Comparison of ENCODE assay signal across 20 cellular contexts in genomic region chr16:84475643-84476240, GRCh38. TPM values are rescaled to one million over a fixed set of nuclear protein-coding genes. Genes with fewer than 3 reads are reported as not detected.
DNase-seq lines count a peak whose midpoint lies in the region; TF ChIP-seq lines count a peak whose summit lies in the region.
"Had no signal": no experiment of that assay in that cellular context is flagged by ENCODE, and none has a peak within 500 bp of the region (broad histone marks: within the 10 kb centered on the region; RNA-seq: fewer than 3 reads in every experiment).

No MANE protein-coding gene starts in this region.

- H3K4me1 ChIP-seq in Caco-2 = peaks cover 9% of the 10 kb centered on the region
- H3K4me1 ChIP-seq: pancreas had no signal

- H3K4me1 Mint-ChIP-seq in Caco-2 (ENCODE audit: low read depth, unreplicated experiment) = peaks cover 12% of the 10 kb centered on the region
- H3K4me1 Mint-ChIP-seq in osteocyte (ENCODE audit: unreplicated experiment) = peaks cover 2% of the 10 kb centered on the region
- H3K4me1 Mint-ChIP-seq: memory B cell had no signal

- CTCF ChIA-PET in Caco-2 (lab: Charles Lee) = interaction anchor here (0.6 kb wide), 1 partner anchor 9 kb away, joined by 3 read pairs; no protein-coding TSS in a partner anchor

- no peak for TF ChIP-seq CTCF in Caco-2 (IDR thresholded peaks at IDR 0.05; ENCODE audit: insufficient read depth in 1 of 2, low read depth in 1 of 2, low read length in 1 of 2, severe bottlenecking in 1 of 2, unreplicated experiment in 1 of 2)
- TF ChIP-seq CTCF in osteocyte (IDR thresholded peaks at IDR 0.05) = no peak

- H3K9me3 Mint-ChIP-seq in Caco-2 (ENCODE audit: unreplicated experiment) (peaks cover 45% of the 10 kb centered on the region), osteocyte (ENCODE audit: unreplicated experiment) (peaks cover 6% of the 10 kb centered on the region)

- peaks cover 2% of the 10 kb centered on the region; the same call in 1 of the 2 replicates for H3K36me3 ChIP-seq in Caco-2 (ENCODE audit: control insufficient read depth, insufficient read depth, low read length)

- DNase-seq in Caco-2 = peak; percentile 70 to 77
- DNase-seq in ELF-1 (ENCODE audit: low read depth, low spot score) = peak; percentile 85
- peak; percentile 40 for DNase-seq in activated CD8-positive, alpha-beta memory T cell treated with anti-CD3 and anti-CD28 coated beads, Interleukin-2, amount 50 U/mL, for 48 hours
- DNase-seq in osteocyte (ENCODE audit: extremely low spot score, unreplicated experiment) = peak; percentile 63
- DNase-seq in SKM-1 treated with dmso at 0.1 percent for 144 hours (lab: John Stamatoyannopoulos, UW; ENCODE audit: unreplicated experiment) = no peak
- DNase-seq in HUDEP-2 (lab: John Stamatoyannopoulos, UW; ENCODE audit: unreplicated experiment in 76 of 76) = no peak
- no peak for DNase-seq in NCI-H2107 (lab: John Stamatoyannopoulos, UW)
- DNase-seq: activated CD4-positive, alpha-beta T cell treated with anti-CD3 and anti-CD28 coated beads for 4 hours; amniotic stem cell; CD4-positive, alpha-beta T cell; cortex of kidney; GDM1; kidney glomerular epithelial cell; NCI-H146; NCI-H2171; NCI-H526 treated with DMSO at 0.1 percent for 48 hours; pancreas; sigmoid colon; SW 1271 had no signal

- peak overlapping the region; percentile 8 for H3K27ac Mint-ChIP-seq in Caco-2 (ENCODE audit: unreplicated experiment)
- no peak overlapping the region for H3K27ac Mint-ChIP-seq in osteocyte (ENCODE audit: unreplicated experiment)
- H3K27ac Mint-ChIP-seq: CD4-positive, alpha-beta T cell; memory B cell had no signal

- intact Hi-C loops in Caco-2 (cut with micrococcal nuclease; ENCODE audit: unreplicated experiment) = loop anchor here (1.0 kb wide), 1 partner anchor 78 kb away; no protein-coding TSS in a partner anchor

- H3K27me3 Mint-ChIP-seq in Caco-2 (ENCODE audit: insufficient read depth, unreplicated experiment) = no peaks in the 10 kb centered on the region
- no peaks in the 10 kb centered on the region for H3K27me3 Mint-ChIP-seq in osteocyte (ENCODE audit: unreplicated experiment)
- H3K27me3 Mint-ChIP-seq: CD4-positive, alpha-beta T cell; memory B cell had no signal

- H3K9me3 ChIP-seq in Caco-2 = peaks cover 15% of the 10 kb centered on the region
- H3K9me3 ChIP-seq: pancreas, sigmoid colon had no signal

- H3K36me3 Mint-ChIP-seq in Caco-2 (ENCODE audit: insufficient read depth, unreplicated experiment) (peaks cover 13% of the 10 kb centered on the region), osteocyte (ENCODE audit: unreplicated experiment) (peaks cover 17% of the 10 kb centered on the region)

- H3K27me3 ChIP-seq in Caco-2 (replicated peaks; ENCODE audit: control insufficient read depth, insufficient read depth, low read length) = no peaks in the 10 kb centered on the region
- H3K27me3 ChIP-seq: pancreas, sigmoid colon had no signal

- BruUV-seq in Caco-2 (replicated peaks; lab: Mats Ljungman, UMichigan) = no TSS peak

- no peak overlapping the region for H3K4me3 ChIP-seq in Caco-2 (ENCODE audit: low read depth, low read length)
- H3K4me3 ChIP-seq: pancreas, sigmoid colon had no signal

- POLR2A ChIA-PET in Caco-2 (lab: Charles Lee) = no interaction called here

- no peak overlapping the region for H3K4me3 Mint-ChIP-seq in Caco-2 (ENCODE audit: unreplicated experiment)
- no peak overlapping the region for H3K4me3 Mint-ChIP-seq in osteocyte (ENCODE audit: unreplicated experiment)
- H3K4me3 Mint-ChIP-seq: CD4-positive, alpha-beta T cell; memory B cell had no signal

RNA-seq across cellular contexts. Expression of gene MEAK7, which starts 28.7 kb away (rescaled TPM):
- total RNA-seq in Caco-2 (2022) (30.9 and 32.7 TPM in 2 replicates), osteocyte (26.2 and 28.1 TPM in 2 replicates)

Comparison
In these comparisons a context has a peak if more than half of its experiments do, and no peak if none do; other contexts are left out.
1. DNase-seq: peak in Caco-2 (2 of 2), ELF-1 (single experiment), activated CD8-positive, alpha-beta memory T cell treated with anti-CD3 and anti-CD28 coated beads, Interleukin-2, amount 50 U/mL, for 48 hours (single experiment) and osteocyte (single experiment); none in SKM-1 treated with dmso at 0.1 percent for 144 hours (single experiment), HUDEP-2 (0 of 76) and NCI-H2107 (single experiment).